ENCODE assay signal across 16 cellular contexts in the genomic region with DNA sequence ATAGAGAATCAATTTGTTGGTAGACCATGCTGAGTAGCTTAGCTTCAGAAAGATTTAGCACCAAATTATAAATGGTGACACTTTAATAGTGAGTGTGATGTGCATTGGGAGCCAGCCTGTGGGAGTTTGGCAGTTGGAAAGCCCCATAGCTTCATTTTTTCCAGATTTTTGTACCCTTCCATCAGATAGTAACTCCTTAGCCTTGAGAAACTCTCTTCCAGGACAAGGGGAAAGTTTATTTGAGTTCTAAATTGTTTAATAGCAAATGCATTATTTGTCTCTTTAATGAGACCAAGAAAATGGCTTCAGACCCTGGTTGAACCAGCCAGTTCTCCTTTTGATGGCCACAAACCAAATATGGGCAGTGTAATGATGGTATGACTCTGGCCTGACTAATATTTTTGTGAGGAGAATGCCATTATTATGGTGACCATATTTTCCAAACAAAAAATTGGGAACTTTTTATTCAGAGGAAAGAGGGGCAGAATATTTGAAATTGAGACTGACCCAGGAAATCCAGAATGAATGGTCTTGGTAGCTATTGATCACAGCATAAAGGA. TPM values are rescaled to one million over a fixed set of nuclear protein-coding genes. Genes with fewer than 3 reads are reported as not detected.
"Had no signal": no experiment of that assay in that cellular context is flagged by ENCODE, and none has a peak within 500 bp of the region (broad histone marks: within the 10 kb centered on the region; RNA-seq: fewer than 3 reads in every experiment).

No MANE protein-coding gene starts in this region.

- DNase-seq: activated CD4-positive, alpha-beta memory T cell treated with anti-CD3 and anti-CD28 coated beads, Interleukin-2, amount 10 ng/mL, durations not matched to agents 7 days and 5 days; activated CD8-positive, alpha-beta memory T cell treated with anti-CD3 and anti-CD28 coated beads, Interleukin-2, amount 50 U/mL, for 4 hours; activated gamma-delta T cell treated with Interleukin-2 at 50 U/mL for 16 hours; activated naive CD8-positive, alpha-beta T cell treated with anti-CD3 and anti-CD28 coated beads, Interleukin-2, amount 10 ng/mL, durations not matched to agents 7 days and 5 days; activated T-cell treated with anti-CD3 and anti-CD28 coated beads, Interleukin-2, amount 50 U/mL, for 72 hours; aorta; gastrocnemius medialis; kidney; posterior cingulate gyrus; small intestine; stimulated activated naive CD4-positive, alpha-beta T cell; T-cell; upper lobe of left lung had no signal

- H3K4me1 ChIP-seq: upper lobe of left lung had no signal

- H3K4me3 ChIP-seq: gastrocnemius medialis, right atrium auricular region, upper lobe of left lung had no signal

- ATAC-seq: activated T-cell treated with anti-CD3 and anti-CD28 coated beads, Interleukin-2, amount 50 U/mL, for 72 hours; gastrocnemius medialis; T-cell had no signal

- H3K27ac ChIP-seq: gastrocnemius medialis, neutrophil, right atrium auricular region, upper lobe of left lung, VCaP had no signal

- H3K9me3 ChIP-seq: gastrocnemius medialis, neutrophil, right atrium auricular region, upper lobe of left lung had no signal

- H3K36me3 ChIP-seq: gastrocnemius medialis, neutrophil, right atrium auricular region, upper lobe of left lung had no signal

- H3K27me3 ChIP-seq: gastrocnemius medialis, neutrophil, right atrium auricular region, upper lobe of left lung had no signal

RNA-seq across cellular contexts. Expression of a gene that starts 49.8 kb away (rescaled TPM):
- total RNA-seq: activated naive CD8-positive, alpha-beta T cell treated with anti-CD3 and anti-CD28 coated beads, Interleukin-2, amount 10 ng/mL, durations not matched to agents 7 days and 5 days had no signal
